Comparison of ENCODE assay signal across 29 cellular contexts in genomic region chr7:101838837-101839483, GRCh38. TPM values are rescaled to one million over a fixed set of nuclear protein-coding genes. Genes with fewer than 3 reads are reported as not detected.
DNase-seq lines count a peak whose midpoint lies in the region; ATAC-seq and TF ChIP-seq lines count a peak whose summit lies in the region.
"Had no signal": no experiment of that assay in that cellular context is flagged by ENCODE, and none has a peak within 500 bp of the region (broad histone marks: within the 10 kb centered on the region; RNA-seq: fewer than 3 reads in every experiment).

No MANE protein-coding gene starts in this region.

- H3K36me3 ChIP-seq in HEK293 (ENCODE audit: control insufficient read depth in 2 of 2, insufficient read depth in 1 of 2, low read length in 2 of 2) = no peaks in the 10 kb centered on the region; a peak in 1 of 3 replicates
- H3K36me3 ChIP-seq in right atrium auricular region = no peaks in the 10 kb centered on the region
- no peaks in the 10 kb centered on the region for H3K36me3 ChIP-seq in colonic mucosa
- H3K36me3 ChIP-seq: esophagus squamous epithelium, gastrocnemius medialis, SJCRH30, thoracic aorta had no signal

- H3K27me3 ChIP-seq in right atrium auricular region (no peaks in the 10 kb centered on the region), colonic mucosa (no peaks in the 10 kb centered on the region)
- H3K27me3 ChIP-seq: BLaER1 treated with 17β-estradiol and CSF1 and Interleukin-3, amounts not matched to agents 10 nM and 100 nM; esophagus squamous epithelium; gastrocnemius medialis; SJCRH30 had no signal

- H3K4me3 ChIP-seq in HEK293 (ENCODE audit: low read depth, low read length) = no peak overlapping the region
- no peak overlapping the region for H3K4me3 ChIP-seq in right atrium auricular region
- H3K4me3 ChIP-seq in colonic mucosa = no peak overlapping the region
- H3K4me3 ChIP-seq: BLaER1 treated with 17β-estradiol and CSF1 and Interleukin-3, amounts not matched to agents 10 nM and 100 nM; esophagus squamous epithelium; gastrocnemius medialis; SJCRH30; thoracic aorta had no signal

- H3K4me1 Mint-ChIP-seq in effector memory CD8-positive, alpha-beta T cell (ENCODE audit: low read depth in 2 of 2) = peaks cover 9 to 15% of the 10 kb centered on the region in 2 donors
- H3K4me1 Mint-ChIP-seq: activated CD4-positive, alpha-beta memory T cell treated with anti-CD3 and anti-CD28 coated beads, Interleukin-2, amount 10 ng/mL, durations not matched to agents 7 days and 5 days had no signal

- peak overlapping the region; percentile 12 to 46 for H3K27ac Mint-ChIP-seq in effector memory CD8-positive, alpha-beta T cell
- H3K27ac Mint-ChIP-seq: activated CD4-positive, alpha-beta memory T cell treated with anti-CD3 and anti-CD28 coated beads, Interleukin-2, amount 10 ng/mL, durations not matched to agents 7 days and 5 days; activated naive CD8-positive, alpha-beta T cell treated with anti-CD3 and anti-CD28 coated beads, Interleukin-2, amount 10 ng/mL, durations not matched to agents 7 days and 5 days; IgD-negative memory B cell; T-cell had no signal

- peaks cover 6% of the 10 kb centered on the region for H3K36me3 Mint-ChIP-seq in effector memory CD8-positive, alpha-beta T cell (ENCODE audit: insufficient read depth)

- no peak overlapping the region for H3K4me3 Mint-ChIP-seq in effector memory CD8-positive, alpha-beta T cell
- H3K4me3 Mint-ChIP-seq: activated CD4-positive, alpha-beta memory T cell treated with anti-CD3 and anti-CD28 coated beads, Interleukin-2, amount 10 ng/mL, durations not matched to agents 7 days and 5 days; activated naive CD8-positive, alpha-beta T cell treated with anti-CD3 and anti-CD28 coated beads, Interleukin-2, amount 10 ng/mL, durations not matched to agents 7 days and 5 days; IgD-negative memory B cell; T-cell had no signal

- no peak for DNase-seq in effector memory CD8-positive, alpha-beta T cell
- DNase-seq in right atrium auricular region (ENCODE audit: low spot score) (no peak), posterior vena cava (ENCODE audit: low spot score) (peak; percentile 68), HCEC 1CT (no peak), colonic mucosa (no peak), inferior parietal cortex (ENCODE audit: extremely low spot score) (no peak)
- DNase-seq in activated T-cell treated with anti-CD3 and anti-CD28 coated beads, Interleukin-2, amount 50 U/mL, for 1 hour = no peak
- DNase-seq: activated CD4-positive, alpha-beta memory T cell treated with anti-CD3 and anti-CD28 coated beads, Interleukin-2, amount 10 ng/mL, durations not matched to agents 7 days and 5 days; activated CD4-positive, CD25-positive, alpha-beta regulatory T cell treated with anti-CD3 and anti-CD28 coated beads, Interleukin-2, amount 50 U/mL, for 72 hours; activated effector memory CD4-positive, alpha-beta T cell treated with anti-CD3 and anti-CD28 coated beads, Interleukin-2, amount 50 U/mL, for 16 hours; activated naive CD8-positive, alpha-beta T cell treated with anti-CD3 and anti-CD28 coated beads, Interleukin-2, amount 10 ng/mL, durations not matched to agents 7 days and 5 days; effector memory CD4-positive, alpha-beta T cell; esophagus squamous epithelium; gastrocnemius medialis; mammary epithelial cell; NCI-H1417; NCI-H2081; NCI-H446 treated with DMSO at 0.1 percent for 48 hours; NK-92 treated with Interleukin-12 subunit alpha and Interleukin-12 subunit beta, amount 100 ng/mL, for 24 hours; SJCRH30; stimulated activated CD4-positive, alpha-beta T cell treated with anti-CD3 and anti-CD28 coated beads, Interleukin-4, amount 100 ng/mL, for 4 hours; stimulated activated naive CD4-positive, alpha-beta T cell treated with Interleukin-2 at 50 U/mL for 16 hours; T-cell had no signal

- no peaks in the 10 kb centered on the region for H3K27me3 Mint-ChIP-seq in effector memory CD8-positive, alpha-beta T cell
- H3K27me3 Mint-ChIP-seq: activated CD4-positive, alpha-beta memory T cell treated with anti-CD3 and anti-CD28 coated beads, Interleukin-2, amount 10 ng/mL, durations not matched to agents 7 days and 5 days; activated naive CD8-positive, alpha-beta T cell treated with anti-CD3 and anti-CD28 coated beads, Interleukin-2, amount 10 ng/mL, durations not matched to agents 7 days and 5 days; IgD-negative memory B cell; T-cell had no signal

- POLR2A ChIA-PET in HEK293 (lab: Yijun Ruan, JAX) = no interaction called here

- TF ChIP-seq CTCF in HEK293 (tag by site-specific recombination; IDR thresholded peaks at IDR 0.05) = no peak
- TF ChIP-seq CTCF in right atrium auricular region (IDR thresholded peaks at IDR 0.05) = no peak
- TF ChIP-seq CTCF in colonic mucosa (IDR thresholded peaks at IDR 0.05) = no peak

- H3K9me3 Mint-ChIP-seq in effector memory CD8-positive, alpha-beta T cell = no peaks in the 10 kb centered on the region
- H3K9me3 Mint-ChIP-seq: activated CD4-positive, alpha-beta memory T cell treated with anti-CD3 and anti-CD28 coated beads, Interleukin-2, amount 10 ng/mL, durations not matched to agents 7 days and 5 days; activated naive CD8-positive, alpha-beta T cell treated with anti-CD3 and anti-CD28 coated beads, Interleukin-2, amount 10 ng/mL, durations not matched to agents 7 days and 5 days; IgD-negative memory B cell had no signal

- no peak overlapping the region for H3K27ac ChIP-seq in HEK293 (ENCODE audit: extremely low read depth, low read depth, low read length)
- H3K27ac ChIP-seq in right atrium auricular region = peak overlapping the region; percentile 58 to 65
- no peak overlapping the region for H3K27ac ChIP-seq in colonic mucosa
- H3K27ac ChIP-seq: BLaER1 treated with 17β-estradiol and CSF1 and Interleukin-3, amounts not matched to agents 10 nM and 100 nM; esophagus squamous epithelium; SJCRH30; thoracic aorta had no signal

- H3K9ac ChIP-seq in colonic mucosa (ENCODE audit: low read depth in 2 of 2, low read length in 2 of 2) = no peak overlapping the region
- H3K9ac ChIP-seq: BLaER1 treated with 17β-estradiol and CSF1 and Interleukin-3, amounts not matched to agents 10 nM and 100 nM had no signal

- H3K4me1 ChIP-seq in HEK293 (ENCODE audit: control insufficient read depth, insufficient read depth, low read length) (no peaks in the 10 kb centered on the region), right atrium auricular region (peaks cover 0 to 4% of the 10 kb centered on the region in 2 donors), colonic mucosa (no peaks in the 10 kb centered on the region)
- H3K4me1 ChIP-seq: SJCRH30 had no signal

- no peak for ATAC-seq in effector memory CD8-positive, alpha-beta T cell (replicated peaks)
- ATAC-seq: gastrocnemius medialis, HCT116, Panc1, T-cell had no signal

- CTCF ChIA-PET in HEK293 (lab: Yijun Ruan, JAX) = no interaction called here

- intact Hi-C loops in posterior vena cava (cut with DNase I) (no loop called here), colonic mucosa (cut with DNase I) (no loop called here)

- no peaks in the 10 kb centered on the region for H3K9me3 ChIP-seq in HEK293 (ENCODE audit: control insufficient read depth, insufficient read depth, low read depth, low read length)
- no peaks in the 10 kb centered on the region for H3K9me3 ChIP-seq in right atrium auricular region
- H3K9me3 ChIP-seq in colonic mucosa = no peaks in the 10 kb centered on the region
- H3K9me3 ChIP-seq: esophagus squamous epithelium, gastrocnemius medialis, SJCRH30, thoracic aorta had no signal

TF ChIP-seq in HEK293, 187 proteins besides CTCF, POLR2A, EP300 and RAD21 (continues in another document):
- TF ChIP-seq GLIS1 (tag by site-specific recombination; IDR thresholded peaks at IDR 0.05) (no peak), WT1 (tag by site-specific recombination; IDR thresholded peaks at IDR 0.05) (no peak), ZNF169 (tag by site-specific recombination; IDR thresholded peaks at IDR 0.05) (no peak), YY2 (tag by site-specific recombination; IDR thresholded peaks at IDR 0.05) (no peak), ZSCAN5A (tag by site-specific recombination; IDR thresholded peaks at IDR 0.05) (no peak), ATF2 (tag by site-specific recombination; IDR thresholded peaks at IDR 0.05; ENCODE audit: low read depth) (peak; percentile 46; the same call in 1 of the 2 replicates)

RNA-seq across cellular contexts. Expression of gene CUX1, which starts 21.5 kb away (rescaled TPM):
- total RNA-seq in right atrium auricular region = 10 to 100 TPM; 71.1 to 94.4 TPM
- 100 to 1,000 TPM in 1 of 2 donors, 10 to 100 TPM in 1; 87.6 to 120 TPM for total RNA-seq in posterior vena cava
- 10 to 100 TPM; 68.5 to 97.5 TPM for total RNA-seq in colonic mucosa

Comparison
In these comparisons a context has a peak if more than half of its experiments do, and no peak if none do; other contexts are left out.
1. H3K27ac ChIP-seq: peak in right atrium auricular region (2 of 2); none in HEK293 (single experiment) and colonic mucosa (single experiment).